In genomic region chr15:59436774-59437472, GRCh38 we compare ENCODE assay signal across 9 cellular contexts. TPM values are rescaled to one million over a fixed set of nuclear protein-coding genes. Genes with fewer than 3 reads are reported as not detected.
A peak's percentile ranks its signal among the peaks of the same experiment; 100 is the strongest.
DNase-seq lines count a peak whose midpoint lies in the region; ATAC-seq and TF ChIP-seq lines count a peak whose summit lies in the region.
"Had no signal": no experiment of that assay in that cellular context is flagged by ENCODE, and none has a peak within 500 bp of the region (broad histone marks: within the 10 kb centered on the region; RNA-seq: fewer than 3 reads in every experiment).

No MANE protein-coding gene starts in this region.

- 10 to 16% (median 12%) methylated on average over 19 to 20 of the region's 20 CpGs for WGBS in stomach, 5 donors

- no peak for TF ChIP-seq EP300 in stomach (IDR thresholded peaks at IDR 0.05)

- no peak overlapping the region for H3K27ac Mint-ChIP-seq in T-helper 17 cell

- H3K9me3 ChIP-seq in T-helper 17 cell (ENCODE audit: control insufficient read depth, low read length, poor library complexity, severe bottlenecking) (peaks cover 3% of the 10 kb centered on the region), stomach (no peaks in the 10 kb centered on the region)

- no peak for TF ChIP-seq POLR2A in stomach (IDR thresholded peaks at IDR 0.05)

- peak; percentile 24 for DNase-seq in NCI-H1092 treated with DMSO at 0.1 percent for 48 hours (lab: John Stamatoyannopoulos, UW)
- DNase-seq in NCI-H1092 (lab: John Stamatoyannopoulos, UW) = no peak
- DNase-seq in T-helper 17 cell = no peak
- no peak for DNase-seq in left ventricle myocardium superior
- DNase-seq in stomach = no peak
- DNase-seq in NCI-H1048 (lab: John Stamatoyannopoulos, UW) = no peak
- DNase-seq in GDM1 (lab: John Stamatoyannopoulos, UW) = no peak

- peak overlapping the region; percentile 86 for H3K4me3 Mint-ChIP-seq in T-helper 17 cell

- peaks cover 0 to 44% (median 5%) of the 10 kb centered on the region in 3 donors for H3K27me3 ChIP-seq in stomach

- intact Hi-C loops in left ventricle myocardium superior (cut with micrococcal nuclease) = no loop called here
- intact Hi-C loops in stomach (cut with DNase I; ENCODE audit: low total_unique reads) = no loop called here

- ATAC-seq in T-helper 17 cell (no peak), left ventricle myocardium superior (peak; percentile 33), HG03378 (IDR thresholded peaks at IDR 0.05; ENCODE audit: unreplicated experiment) (no peak)

- H3K36me3 ChIP-seq in stomach = no peaks in the 10 kb centered on the region

- H3K4me1 ChIP-seq in stomach = peaks cover 14 to 23% (median 20%) of the 10 kb centered on the region in 4 donors

- peaks cover 3% of the 10 kb centered on the region for H3K36me3 Mint-ChIP-seq in T-helper 17 cell (ENCODE audit: low read depth)

- H3K4me3 ChIP-seq in stomach = peak overlapping the region; percentile 53 to 54 (median 54)

- no peak overlapping the region for H3K27ac ChIP-seq in stomach

- peaks cover 67% of the 10 kb centered on the region for H3K27me3 Mint-ChIP-seq in T-helper 17 cell

- TF ChIP-seq CTCF in stomach (IDR thresholded peaks at IDR 0.05) = no peak

- peaks cover 20% of the 10 kb centered on the region for H3K4me1 Mint-ChIP-seq in T-helper 17 cell

RNA-seq across cellular contexts. Expression of gene FAM81A, which starts 1.1 kb away (rescaled TPM):
- total RNA-seq in T-helper 17 cell (not detected), left ventricle myocardium superior (11.0 TPM), stomach (1 to 10 TPM in 2 of 5 donors, under 1 TPM in 1, not detected in 2; 0.14 to 5.4 (median 2.2) TPM)
- under 1 TPM; 0.31 to 0.93 (median 0.75) TPM for polyA plus RNA-seq in stomach
- polyA plus RNA-seq: AG04450 had no signal
